21 cellular contexts compared by ENCODE assay signal in the genomic region with DNA sequence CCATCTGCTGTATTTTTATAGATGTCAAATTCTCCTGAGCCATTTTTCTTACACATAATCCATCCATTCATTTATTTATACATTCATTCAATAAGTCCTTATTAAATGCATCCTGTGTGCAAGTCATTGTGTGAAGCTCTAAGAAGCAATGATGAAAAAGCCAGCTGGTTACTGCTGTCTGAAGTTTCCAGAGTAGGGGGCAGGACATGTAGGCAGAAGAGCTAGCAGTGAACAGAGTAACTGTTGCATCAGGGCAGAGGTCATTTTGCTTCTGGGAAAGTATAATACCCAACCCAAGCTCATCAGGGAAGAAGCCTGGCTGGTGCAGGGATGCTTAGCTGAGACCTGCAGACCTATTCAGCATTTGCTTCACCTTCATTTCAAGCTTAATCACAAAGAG.
A peak's percentile ranks its signal among the peaks of the same experiment; 100 is the strongest.
DNase-seq lines count a peak whose midpoint lies in the region; ATAC-seq and TF ChIP-seq lines count a peak whose summit lies in the region.
"Had no signal": no experiment of that assay in that cellular context is flagged by ENCODE, and none has a peak within 500 bp of the region (broad histone marks: within the 10 kb centered on the region; RNA-seq: fewer than 3 reads in every experiment).

No MANE protein-coding gene starts in this region.

- H3K79me1 ChIP-seq in mesendoderm (ENCODE audit: low read length) = no peaks in the 10 kb centered on the region

- H3K9ac ChIP-seq in mesendoderm (ENCODE audit: low read length) = no peak overlapping the region

- H3K4ac ChIP-seq in mesendoderm (ENCODE audit: low read depth, low read length) = no peak overlapping the region

- H3K9me3 ChIP-seq in BE2C = no peaks in the 10 kb centered on the region

- H3K4me1 ChIP-seq in BE2C = peaks cover 23% of the 10 kb centered on the region
- H3K4me1 ChIP-seq in mesendoderm (ENCODE audit: control insufficient read depth, low read depth, low read length) = no peaks in the 10 kb centered on the region

- CTCF ChIA-PET in T-cell (lab: Charles Lee) = no interaction called here

- no peak overlapping the region for H3K4me2 ChIP-seq in mesendoderm (ENCODE audit: low read length)

- H3K36me3 ChIP-seq in BE2C (no peaks in the 10 kb centered on the region), mesendoderm (ENCODE audit: control insufficient read depth, insufficient read depth, low read length) (no peaks in the 10 kb centered on the region)

- no peak overlapping the region for H3K27ac ChIP-seq in mesendoderm (ENCODE audit: low read depth, low read length)
- H3K27ac ChIP-seq: C4-2B had no signal

- no peak overlapping the region for H3K56ac ChIP-seq in mesendoderm (ENCODE audit: low read length)

- no peak overlapping the region for H4K5ac ChIP-seq in mesendoderm (ENCODE audit: low read length)

- H2BK15ac ChIP-seq in mesendoderm (replicated peaks; ENCODE audit: low read depth) = no peak overlapping the region

- H2BK5ac ChIP-seq in mesendoderm (ENCODE audit: low read length) = no peak overlapping the region

- H3K36me3 Mint-ChIP-seq in T-cell = no peaks in the 10 kb centered on the region
- H3K36me3 Mint-ChIP-seq: CD8-positive, alpha-beta memory T cell had no signal

- H3K23ac ChIP-seq in mesendoderm (ENCODE audit: low read length) = no peak overlapping the region

- no peak overlapping the region for H3K4me3 Mint-ChIP-seq in T-cell
- H3K4me3 Mint-ChIP-seq: CD8-positive, alpha-beta memory T cell; HFFc6; T-helper 1 cell treated with Interleukin-12 subunit alpha and Interleukin-12 subunit beta and Interleukin-4 antibody, amounts not matched to agents 30 μg/mL and 1 μg/mL, for 36 hours had no signal

- no peak overlapping the region for H3K27ac Mint-ChIP-seq in T-cell
- H3K27ac Mint-ChIP-seq: CD8-positive, alpha-beta memory T cell; HFFc6; T-helper 1 cell treated with Interleukin-12 subunit alpha and Interleukin-12 subunit beta and Interleukin-4 antibody, amounts not matched to agents 30 μg/mL and 1 μg/mL, for 36 hours had no signal

- H3K4me1 Mint-ChIP-seq in T-cell = no peaks in the 10 kb centered on the region
- H3K4me1 Mint-ChIP-seq: CD8-positive, alpha-beta memory T cell had no signal

- TF ChIP-seq CTCF in BE2C (IDR thresholded peaks at IDR 0.05; ENCODE audit: low read depth, low read length) = no peak

- H3K9me3 Mint-ChIP-seq in T-cell = peaks cover 0 to 2% (median under 1%) of the 10 kb centered on the region in 3 donors
- H3K9me3 Mint-ChIP-seq: CD8-positive, alpha-beta memory T cell; T-helper 1 cell treated with Interleukin-12 subunit alpha and Interleukin-12 subunit beta and Interleukin-4 antibody, amounts not matched to agents 30 μg/mL and 1 μg/mL, for 36 hours had no signal

- POLR2A ChIA-PET in T-cell (lab: Charles Lee) = interaction anchor here in 1 of 2 donors (0.6 kb wide), 1 partner anchor 665 kb away, joined by 3 read pairs; no protein-coding TSS in a partner anchor

- no peak overlapping the region for H2BK120ac ChIP-seq in mesendoderm (ENCODE audit: low read depth, low read length)

- H3K79me2 ChIP-seq in mesendoderm (ENCODE audit: control insufficient read depth, insufficient read depth, low read length) = no peaks in the 10 kb centered on the region

- DNase-seq in NCI-H1694 treated with DMSO at 0.1 percent for 48 hours (lab: John Stamatoyannopoulos, UW) (peak; percentile 74), NCI-H1694 (lab: John Stamatoyannopoulos, UW) (no peak), BE2C (peak; percentile 16), RPMI7951 (ENCODE audit: low read depth) (peak; percentile 52), left kidney (ENCODE audit: low read depth, low spot score) (peak; percentile 16), T-cell (no peak), mesendoderm (no peak)
- DNase-seq: 8988T; AML-193; Calu3; CD8-positive, alpha-beta memory T cell; HFFc6; Karpas-422; MV-4-11; NCI-H2081 treated with DMSO at 0.1 percent for 48 hours; NCI-H510A treated with DMSO at 0.1 percent for 48 hours; NK-92 treated with Interleukin-12 subunit alpha and Interleukin-12 subunit beta, amount 100 ng/mL, for 24 hours; SIG-M5 had no signal

- H2AK5ac ChIP-seq in mesendoderm (ENCODE audit: low read length) = no peak overlapping the region

- H3K27me3 ChIP-seq in BE2C = no peaks in the 10 kb centered on the region
- no peaks in the 10 kb centered on the region for H3K27me3 ChIP-seq in mesendoderm (ENCODE audit: insufficient read depth, low read length, poor library complexity)

- H3K4me3 ChIP-seq in BE2C (ENCODE audit: low read depth, low read length) (no peak overlapping the region), mesendoderm (ENCODE audit: low read length) (no peak overlapping the region)

- ATAC-seq in HG03354 (IDR thresholded peaks at IDR 0.05; ENCODE audit: poor library complexity, severe bottlenecking, unreplicated experiment) (no peak), T-cell (replicated peaks in 1 of 4) (no peak)

- H3K27me3 Mint-ChIP-seq in T-cell = no peaks in the 10 kb centered on the region

- no peak overlapping the region for H4K8ac ChIP-seq in mesendoderm (ENCODE audit: low read depth, low read length)

- no peak overlapping the region for H3K18ac ChIP-seq in mesendoderm (ENCODE audit: low read length)

Comparison
In these comparisons a context has a peak if more than half of its experiments do, and no peak if none do; other contexts are left out.
1. DNase-seq: peak in NCI-H1694 treated with DMSO at 0.1 percent for 48 hours (single experiment), BE2C (single experiment), RPMI7951 (single experiment) and left kidney (single experiment); none in NCI-H1694 (single experiment), T-cell (0 of 34) and mesendoderm (single experiment).